In genomic region chr10:60816624-60817023, GRCh38 we compare ENCODE assay signal across 8 cellular contexts. TPM values are rescaled to one million over a fixed set of nuclear protein-coding genes. Genes with fewer than 3 reads are reported as not detected.
DNase-seq lines count a peak whose midpoint lies in the region; ATAC-seq, FAIRE-seq and TF ChIP-seq lines count a peak whose summit lies in the region.

No MANE protein-coding gene starts in this region.

- H3K14ac ChIP-seq in IMR-90 (replicated peaks; ENCODE audit: low read depth, low read length) = no peak overlapping the region

- H2AFZ ChIP-seq in IMR-90 (replicated peaks; ENCODE audit: low read length, poor library complexity) = no peak overlapping the region

- no peaks in the 10 kb centered on the region for H3K9me3 ChIP-seq in IMR-90 (ENCODE audit: control insufficient read depth, insufficient read depth, low read length)
- H3K9me3 ChIP-seq in Panc1 (ENCODE audit: control insufficient read depth, insufficient read depth, low read depth, low read length) = no peaks in the 10 kb centered on the region

- no peak overlapping the region for H2BK20ac ChIP-seq in IMR-90 (ENCODE audit: low read depth, low read length)

- no peaks in the 10 kb centered on the region for H3K4me1 Mint-ChIP-seq in activated naive CD8-positive, alpha-beta T cell treated with anti-CD3 and anti-CD28 coated beads, Interleukin-2, amount 10 ng/mL, durations not matched to agents 7 days and 5 days
- H3K4me1 Mint-ChIP-seq in activated naive CD8-positive, alpha-beta T cell treated with anti-CD3 and anti-CD28 coated beads for 36 hours = peaks cover 2% of the 10 kb centered on the region

- H2BK5ac ChIP-seq in IMR-90 (ENCODE audit: low read depth, low read length, poor library complexity, severe bottlenecking) = no peak overlapping the region

- FAIRE-seq in bronchial epithelial cell (lab: Jason Lieb, UNC) = no peak

- ATAC-seq in activated naive CD8-positive, alpha-beta T cell treated with anti-CD3 and anti-CD28 coated beads, Interleukin-2, amount 10 ng/mL, durations not matched to agents 7 days and 5 days (ENCODE audit: low read depth) = peak; percentile 52
- ATAC-seq in GM21619 (IDR thresholded peaks at IDR 0.05; ENCODE audit: unreplicated experiment) (peak; percentile 84), IMR-90 (ENCODE audit: low read depth) (peak; percentile 91), Panc1 (peak; percentile 90)

- peaks cover 2% of the 10 kb centered on the region for H3K27me3 Mint-ChIP-seq in activated naive CD8-positive, alpha-beta T cell treated with anti-CD3 and anti-CD28 coated beads, Interleukin-2, amount 10 ng/mL, durations not matched to agents 7 days and 5 days
- peaks cover 7% of the 10 kb centered on the region for H3K27me3 Mint-ChIP-seq in activated naive CD8-positive, alpha-beta T cell treated with anti-CD3 and anti-CD28 coated beads for 36 hours

- H4K8ac ChIP-seq in IMR-90 (ENCODE audit: low read depth in 2 of 2, low read length in 2 of 2) = no peak overlapping the region; a peak in 1 of 4 replicates

- H4K91ac ChIP-seq in IMR-90 (ENCODE audit: insufficient read depth, low read depth, low read length) = no peak overlapping the region

- BruUV-seq in IMR-90 (replicated peaks; lab: Mats Ljungman, UMichigan) (no TSS peak), Panc1 (replicated peaks; lab: Mats Ljungman, UMichigan) (no TSS peak)

- no peak overlapping the region; the same call in 1 of the 2 replicates for H3K4me2 ChIP-seq in IMR-90 (ENCODE audit: low read depth, low read length)

- dilution Hi-C loops in IMR-90 (cut with HindIII; ENCODE audit: low sequenced_read_pairs, unreplicated experiment) = no loop called here

- no peak overlapping the region for H2AK9ac ChIP-seq in IMR-90 (replicated peaks; ENCODE audit: low read depth, low read length, poor library complexity)

- no peaks in the 10 kb centered on the region for H3K9me3 Mint-ChIP-seq in activated naive CD8-positive, alpha-beta T cell treated with anti-CD3 and anti-CD28 coated beads, Interleukin-2, amount 10 ng/mL, durations not matched to agents 7 days and 5 days
- H3K9me3 Mint-ChIP-seq in activated naive CD8-positive, alpha-beta T cell treated with anti-CD3 and anti-CD28 coated beads for 36 hours = no peaks in the 10 kb centered on the region

- no peak overlapping the region for H3K27ac Mint-ChIP-seq in activated naive CD8-positive, alpha-beta T cell treated with anti-CD3 and anti-CD28 coated beads, Interleukin-2, amount 10 ng/mL, durations not matched to agents 7 days and 5 days
- no peak overlapping the region for H3K27ac Mint-ChIP-seq in activated naive CD8-positive, alpha-beta T cell treated with anti-CD3 and anti-CD28 coated beads for 36 hours

- TF ChIP-seq CTCF in IMR-90 (conservative IDR thresholded peaks at IDR 0.05; ENCODE audit: low read depth, low read length) (peak; percentile 91), Panc1 (IDR thresholded peaks at IDR 0.05) (peak; percentile 80; the same call in 1 of the 2 replicates), bronchial epithelial cell (IDR thresholded peaks at IDR 0.05; ENCODE audit: insufficient read depth, low read length, severe bottlenecking) (peak; percentile 67)

- CTCF ChIA-PET in IMR-90 (lab: Yijun Ruan, JAX) = interaction anchor here (0.5 to 0.7 kb wide), 4 partner anchors 126 to 1222 kb away, joined by 3 to 5 read pairs (median 4); no protein-coding TSS in a partner anchor
- CTCF ChIA-PET in Panc1 (lab: Charles Lee) = no interaction called here

- H3K4me3 ChIP-seq in IMR-90 (ENCODE audit: insufficient read depth, low read depth, low read length) (no peak overlapping the region), Panc1 (ENCODE audit: low read depth in 2 of 2, low read length in 2 of 2) (no peak overlapping the region), bronchial epithelial cell (ENCODE audit: low read depth, low read length) (no peak overlapping the region)

- H3K36me3 ChIP-seq in IMR-90 (ENCODE audit: control insufficient read depth, insufficient read depth, low read length) = no peaks in the 10 kb centered on the region
- H3K36me3 ChIP-seq in Panc1 (ENCODE audit: control insufficient read depth, insufficient read depth, low read length) = no peaks in the 10 kb centered on the region
- H3K36me3 ChIP-seq in bronchial epithelial cell (ENCODE audit: control insufficient read depth, insufficient read depth, low read length) = no peaks in the 10 kb centered on the region

- H4K5ac ChIP-seq in IMR-90 (ENCODE audit: low read depth, low read length) = no peak overlapping the region

- no peak overlapping the region for H2AK5ac ChIP-seq in IMR-90 (ENCODE audit: low read depth, low read length)

- POLR2A ChIA-PET in activated naive CD8-positive, alpha-beta T cell treated with anti-CD3 and anti-CD28 coated beads, Interleukin-2, amount 10 ng/mL, durations not matched to agents 7 days and 5 days (lab: Charles Lee) = interaction anchor here (0.6 kb wide), 1 partner anchor 199 kb away, joined by 3 read pairs; no protein-coding TSS in a partner anchor
- POLR2A ChIA-PET in IMR-90 (lab: Charles Lee; ENCODE audit: unreplicated experiment) = interaction anchor here (0.5 kb wide), 1 partner anchor 127 kb away, joined by 5 read pairs; no protein-coding TSS in a partner anchor
- POLR2A ChIA-PET in Panc1 (lab: Charles Lee) = interaction anchor here (0.6 kb wide), 1 partner anchor 1310 kb away, joined by 4 read pairs; no protein-coding TSS in a partner anchor

- in situ Hi-C loops in IMR-90 (cut with MboI; ENCODE audit: low sequenced_read_pairs) (loop anchor here (10.0 to 25.0 kb wide), 4 partner anchors 468 to 1421 kb away; no protein-coding TSS in a partner anchor), Panc1 (cut with HindIII; ENCODE audit: low pct_unique_long_range_greater_than_20kb, low sequenced_read_pairs) (no loop called here)

- no peak overlapping the region for H2BK15ac ChIP-seq in IMR-90 (ENCODE audit: low read depth, low read length)

- H3K36me3 Mint-ChIP-seq in activated naive CD8-positive, alpha-beta T cell treated with anti-CD3 and anti-CD28 coated beads, Interleukin-2, amount 10 ng/mL, durations not matched to agents 7 days and 5 days = no peaks in the 10 kb centered on the region
- H3K36me3 Mint-ChIP-seq in activated naive CD8-positive, alpha-beta T cell treated with anti-CD3 and anti-CD28 coated beads for 36 hours = no peaks in the 10 kb centered on the region

- no peak overlapping the region for H3K9ac ChIP-seq in IMR-90 (ENCODE audit: low read depth, low read length)

- TF ChIP-seq POLR2A in IMR-90 (IDR thresholded peaks at IDR 0.05; ENCODE audit: low read depth, low read length) = peak; percentile 44; the same call in 1 of the 2 replicates

- H3K27me3 ChIP-seq in IMR-90 (ENCODE audit: control insufficient read depth, insufficient read depth, low read length) (no peaks in the 10 kb centered on the region), Panc1 (ENCODE audit: control insufficient read depth, insufficient read depth, low read length) (no peaks in the 10 kb centered on the region), bronchial epithelial cell (ENCODE audit: control insufficient read depth, insufficient read depth, low read length) (no peaks in the 10 kb centered on the region)

- no peak overlapping the region for H3K18ac ChIP-seq in IMR-90 (ENCODE audit: low read depth, low read length)

- H4K20me1 ChIP-seq in IMR-90 (ENCODE audit: insufficient read depth, low read length) = no peaks in the 10 kb centered on the region

- no CpG with 5 or more reads among the region's 3 CpGs for WGBS in IMR-90 (ENCODE audit: extremely low coverage in 2 of 2, insufficient read length in 1 of 2), 2 experiments

- no peak overlapping the region for H3K23ac ChIP-seq in IMR-90 (ENCODE audit: low read depth, low read length)

- peaks cover 13% of the 10 kb centered on the region for H3K4me1 ChIP-seq in IMR-90 (ENCODE audit: control insufficient read depth, insufficient read depth, low read length)
- peaks cover 3% of the 10 kb centered on the region; the same call in 1 of the 2 replicates for H3K4me1 ChIP-seq in Panc1 (ENCODE audit: control insufficient read depth, insufficient read depth, low read length)

- H3K4me3 Mint-ChIP-seq in activated naive CD8-positive, alpha-beta T cell treated with anti-CD3 and anti-CD28 coated beads, Interleukin-2, amount 10 ng/mL, durations not matched to agents 7 days and 5 days = no peak overlapping the region
- H3K4me3 Mint-ChIP-seq in activated naive CD8-positive, alpha-beta T cell treated with anti-CD3 and anti-CD28 coated beads for 36 hours = no peak overlapping the region

- H3K79me1 ChIP-seq in IMR-90 (ENCODE audit: low read depth in 1 of 2, low read length in 2 of 2) = no peaks in the 10 kb centered on the region

- no peak overlapping the region for H3K4ac ChIP-seq in IMR-90 (ENCODE audit: low read depth, low read length)

- H3K9me1 ChIP-seq in IMR-90 (ENCODE audit: insufficient read depth, low read length) = 0 out of 2 replicates have a peak, but pooled peaks cover 6% of the 10 kb centered on the region

- H3K56ac ChIP-seq in IMR-90 (ENCODE audit: extremely low read depth, insufficient read depth, low read length) = 0 out of 2 replicates have a peak overlapping the region, but pooled peaks have one; percentile 41

- H2BK120ac ChIP-seq in IMR-90 (ENCODE audit: low read depth, low read length) = no peak overlapping the region

- TF ChIP-seq RAD21 in IMR-90 (IDR thresholded peaks at IDR 0.05; ENCODE audit: low read length) = peak; percentile 94

- DNase-seq in activated naive CD8-positive, alpha-beta T cell treated with anti-CD3 and anti-CD28 coated beads, Interleukin-2, amount 10 ng/mL, durations not matched to agents 7 days and 5 days = no peak
- no peak for DNase-seq in activated naive CD8-positive, alpha-beta T cell treated with anti-CD3 and anti-CD28 coated beads for 36 hours
- DNase-seq in IMR-90 (peak; percentile 90), Panc1 (ENCODE audit: low read depth, low spot score) (peak; percentile 72), bronchial epithelial cell (ENCODE audit: low read depth) (peak; percentile 69), inferior parietal cortex (ENCODE audit: extremely low spot score) (peak; percentile 94)
- peak; percentile 37 for DNase-seq in stimulated activated CD4-positive, alpha-beta T cell treated with anti-CD3 and anti-CD28 coated beads, Interleukin-4, amount 100 ng/mL, for 24 hours

- H3K27ac ChIP-seq in IMR-90 (ENCODE audit: insufficient read depth, low read length) (no peak overlapping the region), Panc1 (ENCODE audit: low read length) (peak overlapping the region; percentile 44; the same call in 1 of the 2 replicates)

- intact Hi-C loops in IMR-90 (cut with micrococcal nuclease) (loop anchor here (1.0 to 10.0 kb wide), 9 partner anchors 148 to 1238 kb away; partner anchors contain the start of gene ARID5B), Panc1 (cut with micrococcal nuclease; ENCODE audit: unreplicated experiment) (loop anchor here (1.0 to 5.0 kb wide), 4 partner anchors 148 to 1021 kb away; no protein-coding TSS in a partner anchor)

RNA-seq across cellular contexts. Expression of gene CDK1, which starts 38.3 kb away (rescaled TPM):
- total RNA-seq in activated naive CD8-positive, alpha-beta T cell treated with anti-CD3 and anti-CD28 coated beads, Interleukin-2, amount 10 ng/mL, durations not matched to agents 7 days and 5 days = 10 to 100 TPM; 84.4 to 97.2 TPM
- 10 to 100 TPM; 96.6 to 99.7 TPM for total RNA-seq in activated naive CD8-positive, alpha-beta T cell treated with anti-CD3 and anti-CD28 coated beads for 36 hours
- total RNA-seq in IMR-90 (2012; rRNA removed) = 28.1 and 37.5 TPM in 2 replicates
- 17.1 and 21.9 TPM in 2 replicates for polyA plus RNA-seq in IMR-90 (2012; rRNA removed)
- polyA plus RNA-seq in IMR-90 (2012; cell fraction: cytosol; rRNA removed) = 1.5 and 2.3 TPM in 2 replicates
- polyA plus RNA-seq in IMR-90 (2012; cell fraction: nucleus; rRNA removed; ENCODE audit: low replicate concordance) = 1.8 and 14.0 TPM in 2 replicates
- total RNA-seq in Panc1 (2021; ENCODE audit: unreplicated experiment) = 75.5 TPM
- 16.3 TPM for polyA plus RNA-seq in Panc1 (2012; ENCODE audit: insufficient read length)
- total RNA-seq in bronchial epithelial cell = 0.64 and 0.79 TPM in 2 replicates

Comparison
In these comparisons a context has a peak if more than half of its experiments do, and no peak if none do; other contexts are left out.
1. DNase-seq: peak in IMR-90 (single experiment), Panc1 (single experiment), bronchial epithelial cell (single experiment), inferior parietal cortex (single experiment) and stimulated activated CD4-positive, alpha-beta T cell treated with anti-CD3 and anti-CD28 coated beads, Interleukin-4, amount 100 ng/mL, for 24 hours (single experiment); none in activated naive CD8-positive, alpha-beta T cell treated with anti-CD3 and anti-CD28 coated beads, Interleukin-2, amount 10 ng/mL, durations not matched to agents 7 days and 5 days (single experiment) and activated naive CD8-positive, alpha-beta T cell treated with anti-CD3 and anti-CD28 coated beads for 36 hours (single experiment).
2. RNA of gene CDK1, which starts 38.3 kb away (total RNA-seq): 96.6 to 99.7 TPM in activated naive CD8-positive, alpha-beta T cell treated with anti-CD3 and anti-CD28 coated beads for 36 hours, 84.4 to 97.2 TPM in activated naive CD8-positive, alpha-beta T cell treated with anti-CD3 and anti-CD28 coated beads, Interleukin-2, amount 10 ng/mL, durations not matched to agents 7 days and 5 days, 75.5 TPM in Panc1 (single experiment) and 28.1 to 37.5 TPM in IMR-90; 0.64 to 0.79 TPM in bronchial epithelial cell; every median in the first group is over 10 times any median in the second.
3. Peak in every context shown above with its lines, with median percentiles within 50 percentile points of each other: ATAC-seq and CTCF ChIP-seq.